ENCODE assay signal across 8 cellular contexts in the genomic region with DNA sequence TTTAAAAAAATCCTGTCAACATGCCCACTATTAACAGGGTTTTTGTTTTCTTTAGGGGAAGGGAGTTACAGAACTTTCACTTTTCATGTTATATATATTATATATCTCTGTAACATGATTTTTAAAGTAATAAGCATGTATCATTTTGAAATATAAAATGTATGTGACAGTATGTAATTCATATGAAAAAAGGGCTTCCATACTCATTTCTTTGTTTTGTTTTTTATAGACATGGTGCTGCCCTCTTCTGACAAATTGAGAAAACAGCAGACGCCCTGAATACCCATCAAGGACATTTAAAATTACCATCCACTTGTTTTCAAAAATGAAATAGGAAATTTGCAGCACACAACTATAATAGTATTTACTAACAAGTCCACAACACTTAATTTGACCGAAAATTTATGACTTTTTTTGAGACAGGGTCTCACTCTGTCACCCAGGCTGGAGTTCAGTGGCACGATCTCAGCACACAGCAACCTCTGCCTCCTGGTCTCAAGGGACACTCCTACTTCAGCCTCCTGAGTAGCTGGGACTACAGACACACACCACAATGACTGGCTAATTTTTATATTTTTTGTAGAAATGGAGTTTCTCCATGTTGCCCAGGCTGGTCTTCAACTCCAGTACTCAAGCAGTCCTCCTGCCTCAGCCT. TPM values are rescaled to one million over a fixed set of nuclear protein-coding genes. Genes with fewer than 3 reads are reported as not detected.
A peak's percentile ranks its signal among the peaks of the same experiment; 100 is the strongest.
DNase-seq lines count a peak whose midpoint lies in the region; ATAC-seq, FAIRE-seq and TF ChIP-seq lines count a peak whose summit lies in the region.

No MANE protein-coding gene starts in this region.

- H3K36me3 Mint-ChIP-seq in activated CD4-positive, alpha-beta T cell treated with anti-CD3 and anti-CD28 coated beads, Interleukin-2, amount 10 ng/mL, durations not matched to agents 7 days and 5 days (ENCODE audit: low read depth) = peaks cover 5% of the 10 kb centered on the region

- no peak overlapping the region for H2AFZ ChIP-seq in K562 (ENCODE audit: low read depth, low read length)

- TF ChIP-seq RAD21 in K562 (CRISPR knock-in tag; conservative IDR thresholded peaks at IDR 0.05 in 1 of 2, IDR thresholded peaks at IDR 0.05 in 1 of 2) = peak; percentile 48 to 62

- H3K9me1 ChIP-seq in K562 (ENCODE audit: control insufficient read depth, insufficient read depth, low read length) = no peaks in the 10 kb centered on the region

- no peak overlapping the region for H3K4me3 Mint-ChIP-seq in activated CD4-positive, alpha-beta T cell treated with anti-CD3 and anti-CD28 coated beads, Interleukin-2, amount 10 ng/mL, durations not matched to agents 7 days and 5 days

- in situ Hi-C loops in K562 (cut with MboI) = no loop called here

- peak; percentile 19 for DNase-seq in activated CD4-positive, alpha-beta T cell treated with anti-CD3 and anti-CD28 coated beads, Interleukin-2, amount 10 ng/mL, durations not matched to agents 7 days and 5 days
- DNase-seq in activated CD4-positive, alpha-beta T cell treated with anti-CD3 and anti-CD28 coated beads for 48 hours = no peak
- DNase-seq in LNCaP clone FGC (ENCODE audit: low read depth) (no peak), K562 (ENCODE audit: extremely low read depth in 1 of 4, low spot score in 3 of 4) (peak; percentile 18 to 36 (median 22)), kidney tubule cell (ENCODE audit: low spot score) (peak; percentile 62), uterus (no peak), NCI-H2029 (lab: John Stamatoyannopoulos, UW) (no peak)
- no peak for DNase-seq in stimulated activated naive CD8-positive, alpha-beta T cell treated with anti-CD3 and anti-CD28 coated beads, Interleukin-15, Interleukin-2, amounts not matched to agents 100 U/mL and 50 U/mL, for 24 hours

- no peak for TF ChIP-seq POLR2A in K562 (conservative IDR thresholded peaks at IDR 0.05)
- no peak for TF ChIP-seq POLR2A in uterus (IDR thresholded peaks at IDR 0.05)

- H3K4me2 ChIP-seq in K562 (ENCODE audit: insufficient read depth, low read length) = no peak overlapping the region

- POLR2A ChIA-PET in activated CD4-positive, alpha-beta T cell treated with anti-CD3 and anti-CD28 coated beads, Interleukin-2, amount 10 ng/mL, durations not matched to agents 7 days and 5 days (lab: Charles Lee) = no interaction called here
- POLR2A ChIA-PET in K562 (lab: Yijun Ruan, JAX) = no interaction called here

- H3K9me3 ChIP-seq in K562 (replicated peaks; ENCODE audit: control insufficient read depth, insufficient read depth, low read depth, low read length) = no peaks in the 10 kb centered on the region
- H3K9me3 ChIP-seq in uterus = no peaks in the 10 kb centered on the region

- CTCF ChIA-PET in activated CD4-positive, alpha-beta T cell treated with anti-CD3 and anti-CD28 coated beads, Interleukin-2, amount 10 ng/mL, durations not matched to agents 7 days and 5 days (lab: Charles Lee) = interaction anchor here (1.5 to 1.7 kb wide), 4 partner anchors 9 to 291 kb away, joined by 3 to 7 read pairs (median 4); no protein-coding TSS in a partner anchor
- CTCF ChIA-PET in K562 (lab: Yijun Ruan, JAX; ENCODE audit: low intra/inter-chr PET ratio) = interaction anchor here (0.6 to 2.0 kb wide), 7 partner anchors 17 to 461 kb away, joined by 3 to 10 read pairs (median 3); a partner anchor contains a TSS

- no peak overlapping the region for H3K9ac ChIP-seq in K562 (ENCODE audit: insufficient read depth in 1 of 2, low read depth in 2 of 2, low read length in 2 of 2)

- 35% methylated on average over 3 of the region's 3 CpGs for WGBS in K562 (ENCODE audit: insufficient coverage, low coverage, missing lambda C conversion rate)

- intact Hi-C loops in K562 (cut with micrococcal nuclease) = loop anchor here (1.0 to 5.0 kb wide), 2 partner anchors 171 to 204 kb away; no protein-coding TSS in a partner anchor
- intact Hi-C loops in uterus (cut with DNase I; ENCODE audit: low total_unique reads) = no loop called here

- no peak overlapping the region for H3K27ac ChIP-seq in K562 (ENCODE audit: extremely low read depth, low read depth, low read length)
- H3K27ac ChIP-seq in uterus = peak overlapping the region; percentile 83 to 89

- H3K4me3 ChIP-seq in LNCaP clone FGC (ENCODE audit: low read depth, low read length) (no peak overlapping the region), K562 (no peak overlapping the region), uterus (no peak overlapping the region)

- H3K79me2 ChIP-seq in K562 (ENCODE audit: control insufficient read depth, insufficient read depth, low read length) = no peaks in the 10 kb centered on the region

- no TSS peak for BruUV-seq in K562 (replicated peaks; lab: Mats Ljungman, UMichigan)

- no peaks in the 10 kb centered on the region for H3K9me3 Mint-ChIP-seq in activated CD4-positive, alpha-beta T cell treated with anti-CD3 and anti-CD28 coated beads, Interleukin-2, amount 10 ng/mL, durations not matched to agents 7 days and 5 days

- no peak for TF ChIP-seq EP300 in K562 (IDR thresholded peaks at IDR 0.05; ENCODE audit: low read length)

- peak; percentile 63; the same call in 2 of the 3 replicates for ATAC-seq in K562
- ATAC-seq in stimulated activated naive CD8-positive, alpha-beta T cell treated with anti-CD3 and anti-CD28 coated beads, Interleukin-15, Interleukin-2, amounts not matched to agents 100 U/mL and 50 U/mL, for 24 hours = no peak

- H3K27ac Mint-ChIP-seq in activated CD4-positive, alpha-beta T cell treated with anti-CD3 and anti-CD28 coated beads, Interleukin-2, amount 10 ng/mL, durations not matched to agents 7 days and 5 days = no peak overlapping the region

- H4K20me1 ChIP-seq in K562 (replicated peaks; ENCODE audit: control insufficient read depth, insufficient read depth, low read length) = no peaks in the 10 kb centered on the region

- H3K27me3 Mint-ChIP-seq in activated CD4-positive, alpha-beta T cell treated with anti-CD3 and anti-CD28 coated beads, Interleukin-2, amount 10 ng/mL, durations not matched to agents 7 days and 5 days = no peaks in the 10 kb centered on the region

- TF ChIP-seq CTCF in LNCaP clone FGC (IDR thresholded peaks at IDR 0.05; ENCODE audit: control insufficient read depth, extremely low read depth, insufficient read depth) (peak; percentile 50), K562 (IDR thresholded peaks at IDR 0.05 in 2 of 3, conservative IDR thresholded peaks at IDR 0.05 in 1 of 3; ENCODE audit: insufficient read depth in 2 of 3, low read depth in 1 of 3, low read length in 3 of 3) (peak; percentile 12 to 77 (median 50); a peak in 4 of 6 replicates), uterus (IDR thresholded peaks at IDR 0.05) (peak; percentile 57 to 77 (median 74))

- H3K27me3 ChIP-seq in K562 (ENCODE audit: control insufficient read depth in 2 of 2, insufficient read depth in 2 of 2, low read length in 2 of 2) (no peaks in the 10 kb centered on the region), uterus (no peaks in the 10 kb centered on the region)

- H3K4me1 Mint-ChIP-seq in activated CD4-positive, alpha-beta T cell treated with anti-CD3 and anti-CD28 coated beads, Interleukin-2, amount 10 ng/mL, durations not matched to agents 7 days and 5 days = no peaks in the 10 kb centered on the region

- H3K4me1 ChIP-seq in K562 (replicated peaks in 1 of 2; ENCODE audit: control insufficient read depth in 2 of 2, insufficient read depth in 2 of 2, low read length in 2 of 2) (no peaks in the 10 kb centered on the region; a peak in 1 of 5 replicates), uterus (peaks cover 0 to 5% of the 10 kb centered on the region in 2 donors)

- H3K36me3 ChIP-seq in K562 (ENCODE audit: control insufficient read depth, insufficient read depth, low read length) (peaks cover 23% of the 10 kb centered on the region; the same call in 1 of the 3 replicates), uterus (no peaks in the 10 kb centered on the region)

- peak; percentile 84 for FAIRE-seq in K562 (lab: Jason Lieb, UNC)

TF ChIP-seq in K562, 482 proteins besides CTCF, POLR2A, EP300 and RAD21:
- TF ChIP-seq PML (IDR thresholded peaks at IDR 0.05; ENCODE audit: low read length) = no peak
- 0 out of 2 replicates have a peak, but pooled peaks have one; percentile 16 for TF ChIP-seq KLF16 (IDR thresholded peaks at IDR 0.05)
- peak; percentile 32; the same call in 1 of the 2 replicates for TF ChIP-seq SMC3 (conservative IDR thresholded peaks at IDR 0.05; ENCODE audit: insufficient read depth, low read depth, low read length)

RNA-seq across cellular contexts. Expression of a gene that starts 30.4 kb away (rescaled TPM):
- total RNA-seq in activated CD4-positive, alpha-beta T cell treated with anti-CD3 and anti-CD28 coated beads, Interleukin-2, amount 10 ng/mL, durations not matched to agents 7 days and 5 days = 10 to 100 TPM; 42.4 to 43.7 TPM
- total RNA-seq in K562 (2011; cell fraction: chromatin; rRNA removed; ENCODE audit: low replicate concordance) = 50.7 and 123 TPM in 2 replicates
- 30.4 and 36.8 TPM in 2 replicates for total RNA-seq in K562 (2011; cell fraction: nucleolus; rRNA removed)
- total RNA-seq in K562 (2011; cell fraction: nucleoplasm; rRNA removed) = 80.4 and 108 TPM in 2 replicates
- 40.0 and 43.7 TPM in 2 replicates for total RNA-seq in K562 (2014; rRNA removed)
- total RNA-seq in K562 (2014; rRNA removed; fragmentation: Illumina TruSeq; extraction: Trizol) = 70.4 and 73.6 TPM in 2 replicates
- total RNA-seq in K562 (2015; rRNA removed; fragmentation: Illumina TruSeq; extraction: Trizol) = 76.7 and 77.1 TPM in 2 replicates
- total RNA-seq in K562 (2021) = 30.3 and 31.5 TPM in 2 replicates
- polyA plus RNA-seq in K562 (2011; rRNA removed) = 29.2 and 44.3 TPM in 2 replicates
- 6.2 and 13.8 TPM in 2 replicates for polyA plus RNA-seq in K562 (2011; cell fraction: cytosol; rRNA removed)
- 10.1 and 10.6 TPM in 2 replicates for polyA plus RNA-seq in K562 (2011; cell fraction: nucleus; rRNA removed)
- polyA plus RNA-seq in K562 (2012) = 33.8 and 53.4 TPM in 2 replicates
- polyA plus RNA-seq in K562 (2014; fragmentation: Illumina TruSeq; extraction: Trizol) = 61.1 and 78.4 TPM in 2 replicates
- 10 to 100 TPM; 33.4 to 61.7 TPM for polyA plus RNA-seq in K562 (2014; fragmentation: Nextera tagmentation; extraction: Ambion mirVana)
- 57.5 and 65.0 TPM in 2 replicates for polyA plus RNA-seq in K562 (2014; rRNA removed)
- polyA minus RNA-seq in K562 (2011; rRNA and poly(A)+ RNA removed) = 40.5 and 47.0 TPM in 2 replicates
- 7.4 and 16.0 TPM in 2 replicates for polyA minus RNA-seq in K562 (2011; cell fraction: cytosol; rRNA and poly(A)+ RNA removed)
- 16.4 and 24.8 TPM in 2 replicates for polyA minus RNA-seq in K562 (2011; cell fraction: nucleus; rRNA and poly(A)+ RNA removed)
- 10 to 100 TPM; 22.3 to 90.8 (median 73.4) TPM for total RNA-seq in uterus

Comparison
In these comparisons a context has a peak if more than half of its experiments do, and no peak if none do; other contexts are left out.
1. DNase-seq: peak in activated CD4-positive, alpha-beta T cell treated with anti-CD3 and anti-CD28 coated beads, Interleukin-2, amount 10 ng/mL, durations not matched to agents 7 days and 5 days (single experiment), K562 (4 of 4) and kidney tubule cell (single experiment); none in activated CD4-positive, alpha-beta T cell treated with anti-CD3 and anti-CD28 coated beads for 48 hours (single experiment), LNCaP clone FGC (single experiment), uterus (0 of 2), stimulated activated naive CD8-positive, alpha-beta T cell treated with anti-CD3 and anti-CD28 coated beads, Interleukin-15, Interleukin-2, amounts not matched to agents 100 U/mL and 50 U/mL, for 24 hours (single experiment) and NCI-H2029 (single experiment).
2. Peak in every context shown above with its lines, with median percentiles within 50 percentile points of each other: CTCF ChIP-seq.